Comparison of ENCODE assay signal across 12 cellular contexts in the genomic region with DNA sequence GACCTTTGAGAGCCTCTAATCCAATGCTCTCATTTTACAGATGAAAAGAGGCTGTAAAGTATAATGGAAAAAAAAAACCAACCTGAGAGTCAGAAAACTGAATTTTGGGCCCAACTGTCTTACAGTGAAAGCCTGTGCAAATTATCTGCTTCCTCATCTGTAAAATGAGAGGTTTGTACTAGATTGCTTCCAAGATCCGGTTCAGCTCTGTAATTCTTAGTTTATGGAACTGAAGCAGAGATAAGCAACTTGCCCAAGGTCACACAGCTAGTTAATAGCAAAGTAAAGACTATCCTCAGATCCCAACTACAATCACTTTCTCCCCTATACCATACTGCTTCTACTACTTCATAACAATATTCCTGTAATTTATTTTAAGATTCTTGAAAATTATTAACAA. TPM values are rescaled to one million over a fixed set of nuclear protein-coding genes. Genes with fewer than 3 reads are reported as not detected.
A peak's percentile ranks its signal among the peaks of the same experiment; 100 is the strongest.
DNase-seq lines count a peak whose midpoint lies in the region; ATAC-seq and TF ChIP-seq lines count a peak whose summit lies in the region.
"Had no signal": no experiment of that assay in that cellular context is flagged by ENCODE, and none has a peak within 500 bp of the region (broad histone marks: within the 10 kb centered on the region; RNA-seq: fewer than 3 reads in every experiment).

No MANE protein-coding gene starts in this region.

- H3K36me3 Mint-ChIP-seq in WTC11 (no peaks in the 10 kb centered on the region), neural crest cell (ENCODE audit: low read depth) (no peaks in the 10 kb centered on the region)
- H3K36me3 Mint-ChIP-seq in activated CD8-positive, alpha-beta T cell treated with anti-CD3 and anti-CD28 coated beads for 36 hours (ENCODE audit: low read depth): peaks cover under 1% of the 10 kb centered on the region

- H3K9me3 Mint-ChIP-seq in WTC11 (no peaks in the 10 kb centered on the region), neural crest cell (no peaks in the 10 kb centered on the region)
- H3K9me3 Mint-ChIP-seq in activated CD8-positive, alpha-beta T cell treated with anti-CD3 and anti-CD28 coated beads for 36 hours: no peaks in the 10 kb centered on the region
- H3K9me3 Mint-ChIP-seq: activated naive CD4-positive, alpha-beta T cell treated with anti-CD3 and anti-CD28 coated beads, Interleukin-2, amount 50 U/mL, for 72 hours; naive B cell had no signal

- DNase-seq in NOMO-1 (lab: John Stamatoyannopoulos, UW; ENCODE audit: unreplicated experiment in 2 of 2) (peak; percentile 12 to 54), NOMO-1 treated with dmso at 0.1 percent for 144 hours (lab: John Stamatoyannopoulos, UW; ENCODE audit: unreplicated experiment) (no peak), M059J (ENCODE audit: low read depth) (peak; percentile 32), WTC11 (ENCODE audit: low spot score) (no peak), neural crest cell (ENCODE audit: low read depth, low spot score) (no peak), DMS53 (lab: John Stamatoyannopoulos, UW) (no peak), COLO668 (lab: John Stamatoyannopoulos, UW; ENCODE audit: unreplicated experiment) (no peak)
- no peak for DNase-seq in activated CD8-positive, alpha-beta T cell treated with anti-CD3 and anti-CD28 coated beads for 36 hours
- DNase-seq: naive B cell, NCI-H1092 treated with DMSO at 0.1 percent for 48 hours, NCI-H524 treated with DMSO at 0.1 percent for 48 hours had no signal

- POLR2A ChIA-PET in WTC11 (lab: Charles Lee): no interaction called here
- POLR2A ChIA-PET in activated CD8-positive, alpha-beta T cell treated with anti-CD3 and anti-CD28 coated beads for 36 hours (lab: Charles Lee): no interaction called here

- H3K4me1 Mint-ChIP-seq in WTC11 (peaks cover 50% of the 10 kb centered on the region), neural crest cell (peaks cover 50% of the 10 kb centered on the region)
- H3K4me1 Mint-ChIP-seq in activated CD8-positive, alpha-beta T cell treated with anti-CD3 and anti-CD28 coated beads for 36 hours (ENCODE audit: low read depth): peaks cover 60% of the 10 kb centered on the region

- intact Hi-C loops in activated CD8-positive, alpha-beta T cell treated with anti-CD3 and anti-CD28 coated beads for 36 hours (cut with micrococcal nuclease): no loop called here

- ATAC-seq in WTC11: no peak
- ATAC-seq in activated CD8-positive, alpha-beta T cell treated with anti-CD3 and anti-CD28 coated beads for 36 hours: no peak
- ATAC-seq: activated naive CD4-positive, alpha-beta T cell treated with anti-CD3 and anti-CD28 coated beads, Interleukin-2, amount 50 U/mL, for 72 hours had no signal

- H3K4me3 Mint-ChIP-seq in WTC11 (no peak overlapping the region), neural crest cell (peak overlapping the region; percentile 1)
- H3K4me3 Mint-ChIP-seq in activated CD8-positive, alpha-beta T cell treated with anti-CD3 and anti-CD28 coated beads for 36 hours: no peak overlapping the region

- no peaks in the 10 kb centered on the region for H3K27me3 Mint-ChIP-seq in WTC11 (ENCODE audit: low read depth)
- H3K27me3 Mint-ChIP-seq in neural crest cell (ENCODE audit: low read depth): no peaks in the 10 kb centered on the region
- H3K27me3 Mint-ChIP-seq in activated CD8-positive, alpha-beta T cell treated with anti-CD3 and anti-CD28 coated beads for 36 hours: no peaks in the 10 kb centered on the region
- H3K27me3 Mint-ChIP-seq: naive B cell had no signal

- no peak for TF ChIP-seq CTCF in WTC11 (IDR thresholded peaks at IDR 0.05)
- no peak for TF ChIP-seq CTCF in neural crest cell (conservative IDR thresholded peaks at IDR 0.05)
- TF ChIP-seq CTCF in activated CD8-positive, alpha-beta T cell treated with anti-CD3 and anti-CD28 coated beads for 36 hours (IDR thresholded peaks at IDR 0.05): no peak

- CTCF ChIA-PET in WTC11 (lab: Charles Lee): interaction anchor here (0.9 to 1.2 kb wide), 3 partner anchors 13 to 225 kb away, joined by 3 to 6 read pairs (median 3); partner anchors contain the start of gene GORASP2
- CTCF ChIA-PET in activated CD8-positive, alpha-beta T cell treated with anti-CD3 and anti-CD28 coated beads for 36 hours (lab: Charles Lee): interaction anchor here (0.8 to 3.5 kb wide), 3 partner anchors 11 to 181 kb away, joined by 3 to 17 read pairs (median 5); no protein-coding TSS in a partner anchor

- H3K27ac Mint-ChIP-seq in WTC11 (peak overlapping the region; percentile 82; the same call in 1 of the 2 replicates), neural crest cell (ENCODE audit: unreplicated experiment) (no peak overlapping the region)
- H3K27ac Mint-ChIP-seq in activated CD8-positive, alpha-beta T cell treated with anti-CD3 and anti-CD28 coated beads for 36 hours: no peak overlapping the region
- H3K27ac Mint-ChIP-seq: activated naive CD4-positive, alpha-beta T cell treated with anti-CD3 and anti-CD28 coated beads, Interleukin-2, amount 50 U/mL, for 72 hours had no signal

TF ChIP-seq in WTC11, 78 proteins besides CTCF, POLR2A, EP300 and RAD21 (continues in another document):
- TF ChIP-seq AR (CRISPR knock-in tag; IDR thresholded peaks at IDR 0.05) (no peak), ZNF281 (CRISPR knock-in tag; IDR thresholded peaks at IDR 0.05) (no peak)
- TF ChIP-seq, protein P1, sequence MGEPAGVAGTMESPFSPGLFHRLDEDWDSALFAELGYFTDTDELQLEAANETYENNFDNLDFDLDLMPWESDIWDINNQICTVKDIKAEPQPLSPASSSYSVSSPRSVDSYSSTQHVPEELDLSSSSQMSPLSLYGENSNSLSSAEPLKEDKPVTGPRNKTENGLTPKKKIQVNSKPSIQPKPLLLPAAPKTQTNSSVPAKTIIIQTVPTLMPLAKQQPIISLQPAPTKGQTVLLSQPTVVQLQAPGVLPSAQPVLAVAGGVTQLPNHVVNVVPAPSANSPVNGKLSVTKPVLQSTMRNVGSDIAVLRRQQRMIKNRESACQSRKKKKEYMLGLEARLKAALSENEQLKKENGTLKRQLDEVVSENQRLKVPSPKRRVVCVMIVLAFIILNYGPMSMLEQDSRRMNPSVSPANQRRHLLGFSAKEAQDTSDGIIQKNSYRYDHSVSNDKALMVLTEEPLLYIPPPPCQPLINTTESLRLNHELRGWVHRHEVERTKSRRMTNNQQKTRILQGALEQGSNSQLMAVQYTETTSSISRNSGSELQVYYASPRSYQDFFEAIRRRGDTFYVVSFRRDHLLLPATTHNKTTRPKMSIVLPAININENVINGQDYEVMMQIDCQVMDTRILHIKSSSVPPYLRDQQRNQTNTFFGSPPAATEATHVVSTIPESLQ (CRISPR knock-in tag; IDR thresholded peaks at IDR 0.05): no peak

RNA-seq across cellular contexts. Expression of gene TLK1, which starts 6.3 kb away (rescaled TPM):
- total RNA-seq in M059J (2014; rRNA removed; shearing (Covaris generic)): 11.5 and 19.1 TPM in 2 replicates
- total RNA-seq in WTC11 (2021) (91.1 to 99.6 TPM (median 93.9 TPM) in 3 replicates), neural crest cell (65.5 and 70.6 TPM in 2 replicates)
- 10 to 100 TPM; 53.9 to 56.0 TPM for total RNA-seq in activated CD8-positive, alpha-beta T cell treated with anti-CD3 and anti-CD28 coated beads for 36 hours

Comparison
In these comparisons a context has a peak if more than half of its experiments do, and no peak if none do; other contexts are left out.
1. DNase-seq: peak in NOMO-1 (2 of 2) and M059J (single experiment); none in NOMO-1 treated with dmso at 0.1 percent for 144 hours (single experiment), WTC11 (single experiment), neural crest cell (single experiment), DMS53 (single experiment), activated CD8-positive, alpha-beta T cell treated with anti-CD3 and anti-CD28 coated beads for 36 hours (single experiment) and COLO668 (single experiment).